In genomic region chr5:138753794-138754698, GRCh38 we compare ENCODE assay signal across 1 cellular context.
TF ChIP-seq lines count a peak whose summit lies in the region.

No MANE protein-coding gene starts in this region.

TF ChIP-seq in HepG2, 621 proteins besides CTCF, POLR2A, EP300 and RAD21 (continued from another document and continues in another):
- TF ChIP-seq FOXP4 (CRISPR knock-in tag; IDR thresholded peaks at IDR 0.05) (no peak), HDAC1 (CRISPR knock-in tag; IDR thresholded peaks at IDR 0.05) (no peak; the same call in 1 of the 2 replicates), ZNF207 (IDR thresholded peaks at IDR 0.05; ENCODE audit: borderline replicate concordance) (no peak), ISX (CRISPR knock-in tag; conservative IDR thresholded peaks at IDR 0.05) (no peak), ZNF775 (CRISPR knock-in tag; IDR thresholded peaks at IDR 0.05; ENCODE audit: borderline replicate concordance) (no peak), ZFP36 (IDR thresholded peaks at IDR 0.05; ENCODE audit: borderline replicate concordance, low read depth, low read length, partially characterized antibody) (no peak), JARID2 (CRISPR knock-in tag; IDR thresholded peaks at IDR 0.05; ENCODE audit: insufficient replicate concordance) (no peak), DMTF1 (CRISPR knock-in tag; IDR thresholded peaks at IDR 0.05) (no peak), SSRP1 (CRISPR knock-in tag; IDR thresholded peaks at IDR 0.05) (no peak), ZNF326 (CRISPR knock-in tag; IDR thresholded peaks at IDR 0.05; ENCODE audit: borderline replicate concordance) (no peak), TAF1 (CRISPR knock-in tag; IDR thresholded peaks at IDR 0.05) (no peak; the same call in 1 of the 2 replicates), FOXA3 (CRISPR knock-in tag; IDR thresholded peaks at IDR 0.05) (peak; percentile 5; the same call in 1 of the 2 replicates), SNAPC5 (CRISPR knock-in tag; IDR thresholded peaks at IDR 0.05; ENCODE audit: borderline replicate concordance) (no peak), CBX1 (IDR thresholded peaks at IDR 0.05; ENCODE audit: low read depth) (no peak), ZNF335 (CRISPR knock-in tag; IDR thresholded peaks at IDR 0.05) (no peak), ASH2L (IDR thresholded peaks at IDR 0.05; ENCODE audit: insufficient read length, low read depth, low read length) (peak; percentile 92), GABPB1 (CRISPR knock-in tag; IDR thresholded peaks at IDR 0.05) (no peak), DRAP1 (CRISPR knock-in tag; IDR thresholded peaks at IDR 0.05) (peak; percentile 32; the same call in 1 of the 2 replicates), ZNF7 (CRISPR knock-in tag; IDR thresholded peaks at IDR 0.05) (peak; percentile 77), NR2F6 (IDR thresholded peaks at IDR 0.05) (peak; percentile 33; the same call in 1 of the 2 replicates), NR2F6 (CRISPR knock-in tag; IDR thresholded peaks at IDR 0.05) (peak; percentile 71), ZNF703 (CRISPR knock-in tag; IDR thresholded peaks at IDR 0.05; ENCODE audit: borderline replicate concordance) (no peak), PTBP1 (IDR thresholded peaks at IDR 0.05; ENCODE audit: low read depth, low read length, poor library complexity, severe bottlenecking) (no peak), ZNF329 (CRISPR knock-in tag; IDR thresholded peaks at IDR 0.05; ENCODE audit: low read depth) (no peak), NRL (CRISPR knock-in tag; IDR thresholded peaks at IDR 0.05; ENCODE audit: borderline replicate concordance) (0 out of 2 replicates have a peak, but pooled peaks have one; percentile 29), ZNF274 (CRISPR knock-in tag; IDR thresholded peaks at IDR 0.05) (no peak), SRY (CRISPR knock-in tag; IDR thresholded peaks at IDR 0.05) (no peak; the same call in 1 of the 2 replicates), PHB2 (IDR thresholded peaks at IDR 0.05; ENCODE audit: partially characterized antibody) (no peak), GATA4 (IDR thresholded peaks at IDR 0.05; ENCODE audit: borderline replicate concordance, low read depth) (no peak), HMG20A (CRISPR knock-in tag; IDR thresholded peaks at IDR 0.05; ENCODE audit: borderline replicate concordance) (no peak), NR3C1 (CRISPR knock-in tag; IDR thresholded peaks at IDR 0.05) (no peak), ZNF350 (CRISPR knock-in tag; IDR thresholded peaks at IDR 0.05; ENCODE audit: borderline replicate concordance, low read depth) (no peak), ZNF556 (CRISPR knock-in tag; IDR thresholded peaks at IDR 0.05; ENCODE audit: borderline replicate concordance) (0 out of 2 replicates have a peak, but pooled peaks have one; percentile 18), HMGXB3 (CRISPR knock-in tag; IDR thresholded peaks at IDR 0.05; ENCODE audit: borderline replicate concordance) (peak; percentile 87), RNF2 (conservative IDR thresholded peaks at IDR 0.05; ENCODE audit: low read depth) (no peak), IRF1 (CRISPR knock-in tag; IDR thresholded peaks at IDR 0.05; ENCODE audit: low read depth) (no peak), ZFP36L1 (CRISPR knock-in tag; IDR thresholded peaks at IDR 0.05) (no peak), ZNF407 (CRISPR knock-in tag; IDR thresholded peaks at IDR 0.05; ENCODE audit: not compliant biosample characterization) (no peak), PREB (CRISPR knock-in tag; IDR thresholded peaks at IDR 0.05) (no peak), ZNF101 (CRISPR knock-in tag; IDR thresholded peaks at IDR 0.05; ENCODE audit: borderline replicate concordance, low read depth) (no peak), MYPOP (CRISPR knock-in tag; IDR thresholded peaks at IDR 0.05) (0 out of 2 replicates have a peak, but pooled peaks have one; percentile 9), SRSF9 (IDR thresholded peaks at IDR 0.05; ENCODE audit: borderline replicate concordance, insufficient read depth, low read depth, low read length, poor library complexity, severe bottlenecking) (no peak), POLR2AphosphoS5 (IDR thresholded peaks at IDR 0.05; ENCODE audit: low read depth, low read length) (no peak), RBFOX2 (IDR thresholded peaks at IDR 0.05; ENCODE audit: low read depth, low read length) (peak; percentile 8)
